ENCODE assay signal across 11 cellular contexts in the genomic region with DNA sequence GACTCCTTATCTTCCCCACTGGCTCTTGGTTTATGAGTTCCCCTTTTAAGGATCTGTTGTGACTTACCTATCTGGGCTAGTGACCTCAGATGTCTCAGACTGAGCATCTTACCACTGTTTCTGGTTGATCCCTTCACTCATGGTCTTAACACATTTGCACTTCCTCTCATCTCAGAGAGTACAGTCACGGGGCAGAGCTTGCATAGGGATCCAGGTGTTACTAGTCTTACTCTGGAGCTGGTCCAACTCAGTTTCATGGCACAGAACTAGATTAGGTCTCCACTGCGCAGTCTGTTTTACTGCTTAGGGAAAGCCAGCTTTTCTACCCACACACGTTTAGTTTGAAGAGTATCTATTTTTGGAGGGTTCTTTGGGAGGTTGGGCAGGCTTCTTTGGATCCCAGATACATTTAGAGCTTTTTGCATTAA. TPM values are rescaled to one million over a fixed set of nuclear protein-coding genes. Genes with fewer than 3 reads are reported as not detected.
DNase-seq lines count a peak whose midpoint lies in the region; ATAC-seq and TF ChIP-seq lines count a peak whose summit lies in the region.
"Had no signal": no experiment of that assay in that cellular context is flagged by ENCODE, and none has a peak within 500 bp of the region (broad histone marks: within the 10 kb centered on the region; RNA-seq: fewer than 3 reads in every experiment).

No MANE protein-coding gene starts in this region.

- peak; percentile 50 for ATAC-seq in GM19372 (IDR thresholded peaks at IDR 0.05; ENCODE audit: low read depth, unreplicated experiment)
- peak; percentile 69 for ATAC-seq in HG02885 (IDR thresholded peaks at IDR 0.05; ENCODE audit: poor library complexity, unreplicated experiment)
- no peak for ATAC-seq in activated B cell treated with CpG ODN at 0.5 μM for 24 hours (ENCODE audit: low read depth)
- ATAC-seq in GM19035 (IDR thresholded peaks at IDR 0.05; ENCODE audit: unreplicated experiment): no peak

- CTCF ChIA-PET in GM10248 (lab: Yijun Ruan, JAX): interaction anchor here (0.9 to 4.1 kb wide), 6 partner anchors 10 to 103 kb away, joined by 3 to 20 read pairs (median 4); partner anchors contain the start of gene GABARAPL2
- CTCF ChIA-PET in activated B cell treated with CpG ODN at 0.5 μM for 24 hours (lab: Charles Lee): no interaction called here

- H3K36me3 Mint-ChIP-seq in activated B cell treated with CpG ODN at 0.5 μM for 24 hours (ENCODE audit: low read depth): peaks cover 83% of the 10 kb centered on the region
- peaks cover 26% of the 10 kb centered on the region for H3K36me3 Mint-ChIP-seq in type B pancreatic cell

- no peak overlapping the region for H3K27ac ChIP-seq in Peyer's patch

- H3K27me3 ChIP-seq in Peyer's patch: no peaks in the 10 kb centered on the region

- H3K4me3 Mint-ChIP-seq in activated B cell treated with CpG ODN at 0.5 μM for 24 hours (no peak overlapping the region), type B pancreatic cell (no peak overlapping the region)

- no peak for TF ChIP-seq POLR2A in Peyer's patch (IDR thresholded peaks at IDR 0.05)

- no peaks in the 10 kb centered on the region for H3K9me3 ChIP-seq in Peyer's patch

- H3K4me1 Mint-ChIP-seq in activated B cell treated with CpG ODN at 0.5 μM for 24 hours: peaks cover 57% of the 10 kb centered on the region
- no peaks in the 10 kb centered on the region for H3K4me1 Mint-ChIP-seq in type B pancreatic cell (ENCODE audit: unreplicated experiment)

- POLR2A ChIA-PET in GM10248 (lab: Yijun Ruan, JAX) (no interaction called here), activated B cell treated with CpG ODN at 0.5 μM for 24 hours (lab: Charles Lee) (interaction anchor here (0.7 to 0.8 kb wide), 2 partner anchors 9 to 10 kb away, joined by 3 read pairs; partner anchors contain the start of gene GABARAPL2)

- DNase-seq in GM10248 (ENCODE audit: extremely low spot score): peak; percentile 51
- DNase-seq in activated B cell treated with CpG ODN at 0.5 μM for 24 hours: no peak
- no peak for DNase-seq in SIG-M5 (lab: John Stamatoyannopoulos, UW)
- no peak for DNase-seq in type B pancreatic cell (ENCODE audit: extremely low spot score, unreplicated experiment)
- no peak for DNase-seq in Peyer's patch
- DNase-seq: Kasumi-1 had no signal

- H3K27ac Mint-ChIP-seq in activated B cell treated with CpG ODN at 0.5 μM for 24 hours (peak overlapping the region; percentile 22), type B pancreatic cell (no peak overlapping the region)

- peaks cover 0 to 9% (median 0%) of the 10 kb centered on the region in 4 donors for H3K4me1 ChIP-seq in Peyer's patch

- TF ChIP-seq CTCF in GM10248 (IDR thresholded peaks at IDR 0.05; ENCODE audit: control extremely low read depth, extremely low read depth, low read depth, missing control alignments) (no peak), activated B cell treated with CpG ODN at 0.5 μM for 24 hours (IDR thresholded peaks at IDR 0.05) (no peak), type B pancreatic cell (conservative IDR thresholded peaks at IDR 0.05) (no peak), Peyer's patch (IDR thresholded peaks at IDR 0.05) (no peak)

- no peaks in the 10 kb centered on the region for H3K9me3 Mint-ChIP-seq in activated B cell treated with CpG ODN at 0.5 μM for 24 hours
- H3K9me3 Mint-ChIP-seq in type B pancreatic cell: no peaks in the 10 kb centered on the region

- no peak overlapping the region for H3K4me3 ChIP-seq in Peyer's patch

- H3K27me3 Mint-ChIP-seq in activated B cell treated with CpG ODN at 0.5 μM for 24 hours: no peaks in the 10 kb centered on the region
- H3K27me3 Mint-ChIP-seq in type B pancreatic cell: no peaks in the 10 kb centered on the region

- H3K36me3 ChIP-seq in Peyer's patch: peaks cover 0 to 87% (median 0%) of the 10 kb centered on the region in 3 donors

- intact Hi-C loops in activated B cell treated with CpG ODN at 0.5 μM for 24 hours (cut with micrococcal nuclease): no loop called here

RNA-seq across cellular contexts. Expression of gene GABARAPL2, which starts 10.2 kb away (rescaled TPM):
- 62.9 and 69.4 TPM in 2 replicates for total RNA-seq in activated B cell treated with CpG ODN at 0.5 μM for 24 hours
- 85.6 and 86.2 TPM in 2 replicates for total RNA-seq in type B pancreatic cell (ENCODE audit: low replicate concordance)
- 10 to 100 TPM; 52.0 to 80.9 (median 61.9) TPM for total RNA-seq in Peyer's patch

RNA-seq across cellular contexts. Expression of gene TMEM231, which starts 20.3 kb away (rescaled TPM):
- 4.0 and 4.1 TPM in 2 replicates for total RNA-seq in activated B cell treated with CpG ODN at 0.5 μM for 24 hours
- 10.0 and 18.2 TPM in 2 replicates for total RNA-seq in type B pancreatic cell (ENCODE audit: low replicate concordance)
- 10 to 100 TPM in 1 of 4 donors, 1 to 10 TPM in 3; 3.3 to 17.9 (median 4.0) TPM for total RNA-seq in Peyer's patch

RNA-seq across cellular contexts. Expression of gene CHST5, which starts 40.5 kb away (rescaled TPM):
- 0.11 TPM in 1 of 2 replicates, not detected in the other for total RNA-seq in activated B cell treated with CpG ODN at 0.5 μM for 24 hours
- 0.60 and 1.9 TPM in 2 replicates for total RNA-seq in type B pancreatic cell (ENCODE audit: low replicate concordance)
- total RNA-seq in Peyer's patch: 100 to 1,000 TPM in 1 of 4 donors, 10 to 100 TPM in 2, 1 to 10 TPM in 1; 5.8 to 160 (median 75.8) TPM
- total RNA-seq: mesenteric fat pad, pulmonary artery endothelial cell had no signal

RNA-seq across cellular contexts. Expression of gene ADAT1, which starts 46.7 kb away (rescaled TPM):
- 52.7 and 57.2 TPM in 2 replicates for total RNA-seq in activated B cell treated with CpG ODN at 0.5 μM for 24 hours
- 39.6 and 51.9 TPM in 2 replicates for total RNA-seq in type B pancreatic cell (ENCODE audit: low replicate concordance)
- total RNA-seq in Peyer's patch: 10 to 100 TPM; 39.2 to 74.1 (median 66.6) TPM

Comparison
In these comparisons a context has a peak if more than half of its experiments do, and no peak if none do; other contexts are left out.
1. ATAC-seq: peak in GM19372 (single experiment) and HG02885 (single experiment); none in activated B cell treated with CpG ODN at 0.5 μM for 24 hours (single experiment) and GM19035 (single experiment).